ENCODE assay signal across 8 cellular contexts in the genomic region with DNA sequence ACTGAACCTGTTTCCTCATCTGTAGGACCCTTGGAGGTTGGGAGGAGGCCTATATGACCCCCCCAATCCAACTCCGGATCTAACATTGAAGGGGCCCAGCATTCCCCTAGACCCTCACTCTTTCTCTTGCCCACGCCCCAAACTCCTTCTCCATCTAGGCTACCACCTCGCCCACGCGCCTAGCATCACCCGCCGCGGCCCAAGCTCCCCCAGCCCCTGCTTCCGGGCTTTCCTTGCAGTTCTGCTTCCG. TPM values are rescaled to one million over a fixed set of nuclear protein-coding genes. Genes with fewer than 3 reads are reported as not detected.
DNase-seq lines count a peak whose midpoint lies in the region; ATAC-seq and TF ChIP-seq lines count a peak whose summit lies in the region.

No MANE protein-coding gene starts in this region.

- intact Hi-C loops in posterior vena cava (cut with DNase I): no loop called here

- DNase-seq in AG09309 (ENCODE audit: low read depth) (no peak), posterior vena cava (ENCODE audit: low spot score) (peak; percentile 87), LoVo (ENCODE audit: low spot score) (no peak), hepatic stellate cell (ENCODE audit: low spot score) (no peak), SKM-1 (lab: John Stamatoyannopoulos, UW; ENCODE audit: unreplicated experiment) (no peak)
- peak; percentile 74 to 80 for DNase-seq in activated CD4-positive, alpha-beta T cell treated with anti-CD3 and anti-CD28 coated beads, Interleukin-2, amount 50 U/mL, for 48 hours

- ATAC-seq in HG02678 (IDR thresholded peaks at IDR 0.05; ENCODE audit: unreplicated experiment) (peak; percentile 31), esophagus mucosa (peak; percentile 0)

- peak overlapping the region; percentile 91 for H3K4me3 ChIP-seq in AG09309 (ENCODE audit: control insufficient read depth, low read depth, low read length)

- TF ChIP-seq CTCF in AG09309 (IDR thresholded peaks at IDR 0.05; ENCODE audit: control insufficient read depth, insufficient read depth, low read depth, low read length, missing control alignments): no peak

RNA-seq across cellular contexts. Expression of a gene that starts 0.5 kb away (rescaled TPM):
- 21.9 TPM for total RNA-seq in esophagus mucosa
- total RNA-seq in posterior vena cava: 10 to 100 TPM; 43.3 to 44.0 TPM

RNA-seq across cellular contexts. Expression of a gene that starts 54.7 kb away (rescaled TPM):
- total RNA-seq in esophagus mucosa (37.9 TPM), posterior vena cava (10 to 100 TPM; 44.7 to 54.3 TPM)

Comparison
In these comparisons a context has a peak if more than half of its experiments do, and no peak if none do; other contexts are left out.
1. DNase-seq: peak in activated CD4-positive, alpha-beta T cell treated with anti-CD3 and anti-CD28 coated beads, Interleukin-2, amount 50 U/mL, for 48 hours (2 of 2) and posterior vena cava (single experiment); none in AG09309 (single experiment), LoVo (single experiment), hepatic stellate cell (single experiment) and SKM-1 (single experiment).